Comparison of ENCODE assay signal across 17 cellular contexts in the genomic region with DNA sequence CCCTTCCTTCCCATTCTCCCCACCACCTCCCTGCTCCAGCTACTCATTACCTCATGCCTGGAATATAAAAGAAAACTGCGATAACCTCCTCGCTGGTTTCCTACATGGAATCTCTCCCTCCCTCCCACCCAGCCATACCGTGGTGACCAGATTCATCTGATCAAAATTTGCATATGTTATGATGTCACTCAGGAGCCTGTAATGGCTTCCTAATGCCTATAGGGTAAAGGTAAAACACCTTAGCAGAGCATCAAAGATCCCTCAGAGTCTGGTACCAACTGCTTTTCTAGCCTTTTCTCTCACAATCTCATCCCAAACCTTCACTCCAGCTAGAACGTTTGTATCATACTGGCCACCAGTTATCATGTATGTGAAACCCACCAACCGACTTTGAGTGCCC. TPM values are rescaled to one million over a fixed set of nuclear protein-coding genes. Genes with fewer than 3 reads are reported as not detected.
DNase-seq lines count a peak whose midpoint lies in the region; ATAC-seq, FAIRE-seq and TF ChIP-seq lines count a peak whose summit lies in the region.
"Had no signal": no experiment of that assay in that cellular context is flagged by ENCODE, and none has a peak within 500 bp of the region (broad histone marks: within the 10 kb centered on the region; RNA-seq: fewer than 3 reads in every experiment).

No MANE protein-coding gene starts in this region.

- peaks cover 0 to 19% of the 10 kb centered on the region in 2 donors for H3K27me3 Mint-ChIP-seq in effector memory CD8-positive, alpha-beta T cell

- TF ChIP-seq EP300 in HepG2 (IDR thresholded peaks at IDR 0.05; ENCODE audit: low read depth in 2 of 2, low read length in 2 of 2) (no peak), HepG2 (CRISPR knock-in tag; IDR thresholded peaks at IDR 0.05; ENCODE audit: borderline replicate concordance) (no peak)

- no peak for TF ChIP-seq RAD21 in HepG2 (CRISPR knock-in tag; IDR thresholded peaks at IDR 0.05)

- DNase-seq in COLO829 (ENCODE audit: low spot score): peak; percentile 35
- DNase-seq in NCI-H69 (lab: John Stamatoyannopoulos, UW): peak; percentile 39
- no peak for DNase-seq in HepG2 (ENCODE audit: low spot score)
- no peak for DNase-seq in sciatic nerve (ENCODE audit: low spot score)
- no peak for DNase-seq in effector memory CD8-positive, alpha-beta T cell

- H3K4me1 ChIP-seq in BLaER1: peaks cover 92% of the 10 kb centered on the region
- peaks cover 33% of the 10 kb centered on the region for H3K4me1 ChIP-seq in HepG2 (ENCODE audit: insufficient read depth, low read length)

- no peaks in the 10 kb centered on the region for H3K79me2 ChIP-seq in HepG2 (ENCODE audit: insufficient read depth, low read length)

- no peak overlapping the region for H2AFZ ChIP-seq in HepG2 (ENCODE audit: low read length)

- H3K4me2 ChIP-seq in BLaER1: 0 out of 2 replicates have a peak overlapping the region, but pooled peaks have one; percentile 99
- H3K4me2 ChIP-seq in HepG2 (ENCODE audit: low read depth, low read length): peak overlapping the region; percentile 66

- H3K27me3 ChIP-seq in BLaER1 (peaks cover 9% of the 10 kb centered on the region; the same call in 1 of the 2 replicates), HepG2 (ENCODE audit: control insufficient read depth in 1 of 2, insufficient read depth in 2 of 2, low read length in 2 of 2) (no peaks in the 10 kb centered on the region)

- no peak overlapping the region for H3K9ac ChIP-seq in BLaER1
- no peak overlapping the region; the same call in 1 of the 2 replicates for H3K9ac ChIP-seq in HepG2 (ENCODE audit: insufficient read depth, low read depth, low read length)

- WGBS in HepG2 (ENCODE audit: low lambda C conversion rate): 67% methylated on average over 5 of the region's 5 CpGs

- ATAC-seq in HepG2 (0 out of 3 replicates have a peak, but pooled peaks have one; percentile 2), GM21717 (IDR thresholded peaks at IDR 0.05; ENCODE audit: unreplicated experiment) (no peak), sciatic nerve (no peak)
- ATAC-seq in effector memory CD8-positive, alpha-beta T cell (replicated peaks): no peak

- intact Hi-C loops in HepG2 (cut with micrococcal nuclease; ENCODE audit: unreplicated experiment) (loop anchor here (1.0 kb wide), 1 partner anchor 135 kb away; no protein-coding TSS in a partner anchor), sciatic nerve (cut with DNase I) (loop anchor here (5.0 kb wide), 1 partner anchor 128 kb away; no protein-coding TSS in a partner anchor)

- no peak overlapping the region for H3K4me3 ChIP-seq in BLaER1
- H3K4me3 ChIP-seq in HepG2 (replicated peaks in 1 of 3; ENCODE audit: insufficient read depth in 1 of 3, low read depth in 2 of 3, low read length in 3 of 3): no peak overlapping the region
- H3K4me3 ChIP-seq: coronary artery, tibial artery had no signal

- in situ Hi-C loops in HepG2 (cut with HindIII; ENCODE audit: extremely low pct_ligation_motif_present, low pct_unique_long_range_greater_than_20kb): no loop called here

- TF ChIP-seq POLR2A in HepG2 (IDR thresholded peaks at IDR 0.05; ENCODE audit: insufficient read depth in 1 of 2, low read depth in 2 of 2, low read length in 2 of 2): no peak

- peaks cover 7% of the 10 kb centered on the region for H3K36me3 Mint-ChIP-seq in effector memory CD8-positive, alpha-beta T cell (ENCODE audit: insufficient read depth)
- H3K36me3 Mint-ChIP-seq: IgD-negative memory B cell had no signal

- H3K9me3 Mint-ChIP-seq in effector memory CD8-positive, alpha-beta T cell: no peaks in the 10 kb centered on the region
- H3K9me3 Mint-ChIP-seq: activated CD4-positive, alpha-beta T cell treated with anti-CD3 and anti-CD28 coated beads, Interleukin-2, amount 10 ng/mL, durations not matched to agents 24 days and 14 days; IgD-negative memory B cell; nephron progenitor cell had no signal

- CTCF ChIA-PET in HepG2 (lab: Yijun Ruan, JAX; ENCODE audit: low intra/inter-chr PET ratio, low total read pairs): interaction anchor here (1.7 to 1.9 kb wide), 2 partner anchors 22 to 135 kb away, joined by 7 to 10 read pairs; no protein-coding TSS in a partner anchor

- POLR2A ChIA-PET in HepG2 (lab: Yijun Ruan, JAX): interaction anchor here (1.9 kb wide), 1 partner anchor 13 kb away, joined by 5 read pairs; no protein-coding TSS in a partner anchor

- H4K20me1 ChIP-seq in BLaER1 (no peaks in the 10 kb centered on the region), HepG2 (ENCODE audit: insufficient read depth, low read length) (no peaks in the 10 kb centered on the region)

- H3K27ac Mint-ChIP-seq in effector memory CD8-positive, alpha-beta T cell: peak overlapping the region in 1 of 2 donors; percentile 6
- H3K27ac Mint-ChIP-seq: activated CD4-positive, alpha-beta T cell treated with anti-CD3 and anti-CD28 coated beads, Interleukin-2, amount 10 ng/mL, durations not matched to agents 24 days and 14 days; nephron progenitor cell had no signal

- FAIRE-seq in HepG2 (lab: Jason Lieb, UNC): no peak
- FAIRE-seq: small intestine had no signal

- no peak overlapping the region for H3K4me3 Mint-ChIP-seq in effector memory CD8-positive, alpha-beta T cell
- H3K4me3 Mint-ChIP-seq: activated CD4-positive, alpha-beta T cell treated with anti-CD3 and anti-CD28 coated beads, Interleukin-2, amount 10 ng/mL, durations not matched to agents 24 days and 14 days had no signal

- no TSS peak for BruUV-seq in HepG2 (replicated peaks; lab: Mats Ljungman, UMichigan)

- H3K36me3 ChIP-seq in BLaER1 (peaks cover 1% of the 10 kb centered on the region), HepG2 (replicated peaks in 1 of 2; ENCODE audit: control insufficient read depth in 1 of 2, insufficient read depth in 2 of 2, low read length in 2 of 2) (peaks cover 6 to 18% of the 10 kb centered on the region in 2 experiments)

- TF ChIP-seq CTCF in HepG2 (CRISPR knock-in tag; IDR thresholded peaks at IDR 0.05): no peak

- H3K27ac ChIP-seq in BLaER1 (no peak overlapping the region), HepG2 (ENCODE audit: extremely low read length, insufficient read depth, low read length) (peak overlapping the region; percentile 65)
- H3K27ac ChIP-seq: coronary artery, HL-60, tibial artery had no signal

- no peaks in the 10 kb centered on the region for H3K9me3 ChIP-seq in BLaER1
- H3K9me3 ChIP-seq in HepG2 (ENCODE audit: low read length): no peaks in the 10 kb centered on the region
- H3K9me3 ChIP-seq: tibial artery had no signal

- peaks cover 19 to 33% of the 10 kb centered on the region in 2 donors for H3K4me1 Mint-ChIP-seq in effector memory CD8-positive, alpha-beta T cell (ENCODE audit: low read depth in 2 of 2)

RNA-seq across cellular contexts. Expression of a gene that starts 19.6 kb away (rescaled TPM):
- total RNA-seq in HepG2 (2016; rRNA removed; fragmentation: Illumina TruSeq; extraction: Trizol) (0.45 and 1.3 TPM in 2 replicates), sciatic nerve (2.5 TPM)
- 0.71 and 0.79 TPM in 2 replicates for total RNA-seq in HepG2 (2016; cell fraction: cytosol; rRNA removed; fragmentation: Illumina TruSeq; extraction: Trizol; ENCODE audit: low read depth)
- 0.42 and 0.91 TPM in 2 replicates for total RNA-seq in HepG2 (2016; cell fraction: insoluble cytoplasmic fraction; rRNA removed; fragmentation: Illumina TruSeq; extraction: Trizol)
- total RNA-seq in HepG2 (2016; cell fraction: membrane; rRNA removed; fragmentation: Illumina TruSeq; extraction: Trizol): 1.1 and 1.2 TPM in 2 replicates
- 1.8 and 2.1 TPM in 2 replicates for total RNA-seq in HepG2 (2016; cell fraction: nucleus; rRNA removed; fragmentation: Illumina TruSeq; extraction: Trizol)
- polyA plus RNA-seq in HepG2 (2011; rRNA removed): 4.3 and 8.4 TPM in 2 replicates
- 3.6 and 3.9 TPM in 2 replicates for polyA plus RNA-seq in HepG2 (2011; cell fraction: cytosol; rRNA removed)
- polyA plus RNA-seq in HepG2 (2011; cell fraction: nucleus; rRNA removed): 10.4 and 14.9 TPM in 2 replicates
- polyA plus RNA-seq in HepG2 (2012): 14.7 and 15.9 TPM in 2 replicates
- 1.8 and 2.1 TPM in 2 replicates for polyA plus RNA-seq in HepG2 (2016; cell fraction: cytosol; fragmentation: Illumina TruSeq; extraction: Trizol; ENCODE audit: low read depth)
- polyA plus RNA-seq in HepG2 (2016; cell fraction: insoluble cytoplasmic fraction; fragmentation: Illumina TruSeq; extraction: Trizol; ENCODE audit: low read depth): 1.9 and 2.5 TPM in 2 replicates
- 2.8 and 3.5 TPM in 2 replicates for polyA plus RNA-seq in HepG2 (2016; cell fraction: membrane; fragmentation: Illumina TruSeq; extraction: Trizol; ENCODE audit: low read depth)
- 5.0 and 7.0 TPM in 2 replicates for polyA plus RNA-seq in HepG2 (2016; cell fraction: nucleus; fragmentation: Illumina TruSeq; extraction: Trizol; ENCODE audit: insufficient read depth, low read depth)
- polyA minus RNA-seq in HepG2 (2011; rRNA and poly(A)+ RNA removed; ENCODE audit: low replicate concordance): 0.72 and 4.8 TPM in 2 replicates
- 4.1 and 11.0 TPM in 2 replicates for polyA minus RNA-seq in HepG2 (2011; cell fraction: cytosol; rRNA and poly(A)+ RNA removed)
- polyA minus RNA-seq in HepG2 (2011; cell fraction: nucleus; rRNA and poly(A)+ RNA removed): 2.3 and 3.7 TPM in 2 replicates
- total RNA-seq: bronchial epithelial cell had no signal

RNA-seq across cellular contexts. Expression of a gene that starts 35.6 kb away (rescaled TPM):
- total RNA-seq in HepG2 (2016; rRNA removed; fragmentation: Illumina TruSeq; extraction: Trizol) (40.0 and 72.3 TPM in 2 replicates), sciatic nerve (14.8 TPM)
- total RNA-seq in HepG2 (2016; cell fraction: cytosol; rRNA removed; fragmentation: Illumina TruSeq; extraction: Trizol; ENCODE audit: low read depth): 44.5 and 47.1 TPM in 2 replicates
- total RNA-seq in HepG2 (2016; cell fraction: insoluble cytoplasmic fraction; rRNA removed; fragmentation: Illumina TruSeq; extraction: Trizol): 32.3 and 72.1 TPM in 2 replicates
- 63.3 and 69.6 TPM in 2 replicates for total RNA-seq in HepG2 (2016; cell fraction: membrane; rRNA removed; fragmentation: Illumina TruSeq; extraction: Trizol)
- 64.1 and 81.7 TPM in 2 replicates for total RNA-seq in HepG2 (2016; cell fraction: nucleus; rRNA removed; fragmentation: Illumina TruSeq; extraction: Trizol)
- polyA plus RNA-seq in HepG2 (2011; rRNA removed): 87.6 and 124 TPM in 2 replicates
- 96.8 and 105 TPM in 2 replicates for polyA plus RNA-seq in HepG2 (2011; cell fraction: cytosol; rRNA removed)
- polyA plus RNA-seq in HepG2 (2011; cell fraction: nucleus; rRNA removed): 190 and 210 TPM in 2 replicates
- polyA plus RNA-seq in HepG2 (2012): 61.9 and 91.6 TPM in 2 replicates
- polyA plus RNA-seq in HepG2 (2016; cell fraction: cytosol; fragmentation: Illumina TruSeq; extraction: Trizol; ENCODE audit: low read depth): 41.6 and 44.0 TPM in 2 replicates
- 33.2 and 41.2 TPM in 2 replicates for polyA plus RNA-seq in HepG2 (2016; cell fraction: insoluble cytoplasmic fraction; fragmentation: Illumina TruSeq; extraction: Trizol; ENCODE audit: low read depth)
- polyA plus RNA-seq in HepG2 (2016; cell fraction: membrane; fragmentation: Illumina TruSeq; extraction: Trizol; ENCODE audit: low read depth): 58.0 and 63.5 TPM in 2 replicates
- polyA plus RNA-seq in HepG2 (2016; cell fraction: nucleus; fragmentation: Illumina TruSeq; extraction: Trizol; ENCODE audit: insufficient read depth, low read depth): 111 TPM in 2 replicates
- 1.5 and 247 TPM in 2 replicates for polyA minus RNA-seq in HepG2 (2011; rRNA and poly(A)+ RNA removed; ENCODE audit: low replicate concordance)
- 58.2 and 68.6 TPM in 2 replicates for polyA minus RNA-seq in HepG2 (2011; cell fraction: cytosol; rRNA and poly(A)+ RNA removed)
- 75.4 and 86.5 TPM in 2 replicates for polyA minus RNA-seq in HepG2 (2011; cell fraction: nucleus; rRNA and poly(A)+ RNA removed)

RNA-seq across cellular contexts. Expression of a gene that starts 50.6 kb away (rescaled TPM):
- total RNA-seq in HepG2 (2016; rRNA removed; fragmentation: Illumina TruSeq; extraction: Trizol) (82.2 and 103 TPM in 2 replicates), sciatic nerve (42.0 TPM)
- 40.9 and 52.7 TPM in 2 replicates for total RNA-seq in HepG2 (2016; cell fraction: cytosol; rRNA removed; fragmentation: Illumina TruSeq; extraction: Trizol; ENCODE audit: low read depth)
- 87.8 and 108 TPM in 2 replicates for total RNA-seq in HepG2 (2016; cell fraction: insoluble cytoplasmic fraction; rRNA removed; fragmentation: Illumina TruSeq; extraction: Trizol)
- total RNA-seq in HepG2 (2016; cell fraction: membrane; rRNA removed; fragmentation: Illumina TruSeq; extraction: Trizol): 48.0 and 65.2 TPM in 2 replicates
- total RNA-seq in HepG2 (2016; cell fraction: nucleus; rRNA removed; fragmentation: Illumina TruSeq; extraction: Trizol): 27.4 and 31.3 TPM in 2 replicates
- polyA plus RNA-seq in HepG2 (2011; rRNA removed): 56.3 and 67.8 TPM in 2 replicates
- 81.8 and 94.3 TPM in 2 replicates for polyA plus RNA-seq in HepG2 (2011; cell fraction: cytosol; rRNA removed)
- 18.2 and 20.2 TPM in 2 replicates for polyA plus RNA-seq in HepG2 (2011; cell fraction: nucleus; rRNA removed)
- 46.7 and 55.3 TPM in 2 replicates for polyA plus RNA-seq in HepG2 (2012)
- polyA plus RNA-seq in HepG2 (2016; cell fraction: cytosol; fragmentation: Illumina TruSeq; extraction: Trizol; ENCODE audit: low read depth): 53.7 and 66.6 TPM in 2 replicates
- 106 and 130 TPM in 2 replicates for polyA plus RNA-seq in HepG2 (2016; cell fraction: insoluble cytoplasmic fraction; fragmentation: Illumina TruSeq; extraction: Trizol; ENCODE audit: low read depth)
- 52.5 and 68.9 TPM in 2 replicates for polyA plus RNA-seq in HepG2 (2016; cell fraction: membrane; fragmentation: Illumina TruSeq; extraction: Trizol; ENCODE audit: low read depth)
- 53.7 and 58.9 TPM in 2 replicates for polyA plus RNA-seq in HepG2 (2016; cell fraction: nucleus; fragmentation: Illumina TruSeq; extraction: Trizol; ENCODE audit: insufficient read depth, low read depth)
- 28.3 and 58.4 TPM in 2 replicates for polyA minus RNA-seq in HepG2 (2011; rRNA and poly(A)+ RNA removed; ENCODE audit: low replicate concordance)
- 7.7 and 8.8 TPM in 2 replicates for polyA minus RNA-seq in HepG2 (2011; cell fraction: cytosol; rRNA and poly(A)+ RNA removed)
- polyA minus RNA-seq in HepG2 (2011; cell fraction: nucleus; rRNA and poly(A)+ RNA removed): 11.8 and 13.6 TPM in 2 replicates

RNA-seq across cellular contexts. Expression of a gene that starts 53.0 kb away (rescaled TPM):
- total RNA-seq in HepG2 (2016; rRNA removed; fragmentation: Illumina TruSeq; extraction: Trizol) (not detected in 2 replicates), sciatic nerve (75.4 TPM)
- not detected in 2 replicates for total RNA-seq in HepG2 (2016; cell fraction: cytosol; rRNA removed; fragmentation: Illumina TruSeq; extraction: Trizol; ENCODE audit: low read depth)
- total RNA-seq in HepG2 (2016; cell fraction: insoluble cytoplasmic fraction; rRNA removed; fragmentation: Illumina TruSeq; extraction: Trizol): not detected in 2 replicates
- not detected in 2 replicates for total RNA-seq in HepG2 (2016; cell fraction: membrane; rRNA removed; fragmentation: Illumina TruSeq; extraction: Trizol)
- 0.31 TPM in 1 of 2 replicates, not detected in the other for total RNA-seq in HepG2 (2016; cell fraction: nucleus; rRNA removed; fragmentation: Illumina TruSeq; extraction: Trizol)
- polyA plus RNA-seq in HepG2 (2011; rRNA removed): 2.6 and 4.2 TPM in 2 replicates
- polyA plus RNA-seq in HepG2 (2011; cell fraction: cytosol; rRNA removed): 1.4 and 3.7 TPM in 2 replicates
- 3.4 and 4.2 TPM in 2 replicates for polyA plus RNA-seq in HepG2 (2011; cell fraction: nucleus; rRNA removed)
- polyA plus RNA-seq in HepG2 (2012): 1.4 and 2.2 TPM in 2 replicates
- not detected in 2 replicates for polyA plus RNA-seq in HepG2 (2016; cell fraction: cytosol; fragmentation: Illumina TruSeq; extraction: Trizol; ENCODE audit: low read depth)
- not detected in 2 replicates for polyA plus RNA-seq in HepG2 (2016; cell fraction: insoluble cytoplasmic fraction; fragmentation: Illumina TruSeq; extraction: Trizol; ENCODE audit: low read depth)
- polyA plus RNA-seq in HepG2 (2016; cell fraction: membrane; fragmentation: Illumina TruSeq; extraction: Trizol; ENCODE audit: low read depth): not detected in 2 replicates
- polyA plus RNA-seq in HepG2 (2016; cell fraction: nucleus; fragmentation: Illumina TruSeq; extraction: Trizol; ENCODE audit: insufficient read depth, low read depth): not detected in 2 replicates
- polyA minus RNA-seq in HepG2 (2011; rRNA and poly(A)+ RNA removed; ENCODE audit: low replicate concordance): 1.7 and 3.0 TPM in 2 replicates
- polyA minus RNA-seq in HepG2 (2011; cell fraction: cytosol; rRNA and poly(A)+ RNA removed): 2.6 TPM in 1 of 2 replicates, not detected in the other
- polyA minus RNA-seq in HepG2 (2011; cell fraction: nucleus; rRNA and poly(A)+ RNA removed): 1.4 and 2.9 TPM in 2 replicates

RNA-seq across cellular contexts. Expression of a gene that starts 57.5 kb away (rescaled TPM):
- total RNA-seq in HepG2 (2016; rRNA removed; fragmentation: Illumina TruSeq; extraction: Trizol) (not detected in 2 replicates), sciatic nerve (not detected)
- total RNA-seq in HepG2 (2016; cell fraction: cytosol; rRNA removed; fragmentation: Illumina TruSeq; extraction: Trizol; ENCODE audit: low read depth): not detected in 2 replicates
- total RNA-seq in HepG2 (2016; cell fraction: insoluble cytoplasmic fraction; rRNA removed; fragmentation: Illumina TruSeq; extraction: Trizol): not detected in 2 replicates
- total RNA-seq in HepG2 (2016; cell fraction: membrane; rRNA removed; fragmentation: Illumina TruSeq; extraction: Trizol): not detected in 2 replicates
- total RNA-seq in HepG2 (2016; cell fraction: nucleus; rRNA removed; fragmentation: Illumina TruSeq; extraction: Trizol): not detected in 2 replicates
- polyA plus RNA-seq in HepG2 (2011; rRNA removed): 0.04 TPM in 1 of 2 replicates, not detected in the other
- polyA plus RNA-seq in HepG2 (2011; cell fraction: cytosol; rRNA removed): not detected in 2 replicates
- polyA plus RNA-seq in HepG2 (2011; cell fraction: nucleus; rRNA removed): not detected in 2 replicates
- not detected in 2 replicates for polyA plus RNA-seq in HepG2 (2012)
- polyA plus RNA-seq in HepG2 (2016; cell fraction: cytosol; fragmentation: Illumina TruSeq; extraction: Trizol; ENCODE audit: low read depth): not detected in 2 replicates
- polyA plus RNA-seq in HepG2 (2016; cell fraction: insoluble cytoplasmic fraction; fragmentation: Illumina TruSeq; extraction: Trizol; ENCODE audit: low read depth): not detected in 2 replicates
- not detected in 2 replicates for polyA plus RNA-seq in HepG2 (2016; cell fraction: membrane; fragmentation: Illumina TruSeq; extraction: Trizol; ENCODE audit: low read depth)
- polyA plus RNA-seq in HepG2 (2016; cell fraction: nucleus; fragmentation: Illumina TruSeq; extraction: Trizol; ENCODE audit: insufficient read depth, low read depth): not detected in 2 replicates
- not detected in 2 replicates for polyA minus RNA-seq in HepG2 (2011; rRNA and poly(A)+ RNA removed; ENCODE audit: low replicate concordance)
- not detected in 2 replicates for polyA minus RNA-seq in HepG2 (2011; cell fraction: cytosol; rRNA and poly(A)+ RNA removed)
- polyA minus RNA-seq in HepG2 (2011; cell fraction: nucleus; rRNA and poly(A)+ RNA removed): not detected in 2 replicates
- total RNA-seq: activated CD4-positive, alpha-beta T cell treated with anti-CD3 and anti-CD28 coated beads, Interleukin-2, amount 10 ng/mL, durations not matched to agents 24 days and 14 days; bronchial epithelial cell; MCF 10A; pulmonary artery endothelial cell had no signal
- polyA plus RNA-seq: small intestine had no signal

Comparison
In these comparisons a context has a peak if more than half of its experiments do, and no peak if none do; other contexts are left out.
1. DNase-seq: peak in COLO829 (single experiment) and NCI-H69 (single experiment); none in HepG2 (single experiment), sciatic nerve (single experiment) and effector memory CD8-positive, alpha-beta T cell (0 of 3).